Comparison of ENCODE assay signal across 1 cellular context in genomic region chr7:105512415-105512814, GRCh38.
TF ChIP-seq lines count a peak whose summit lies in the region.

No MANE protein-coding gene starts in this region.

TF ChIP-seq in WTC11, 78 proteins besides CTCF, POLR2A, EP300 and RAD21 (continued from another document):
- TF ChIP-seq AR (CRISPR knock-in tag; IDR thresholded peaks at IDR 0.05) (no peak), JUN (CRISPR knock-in tag; IDR thresholded peaks at IDR 0.05) (no peak), GTF2I (CRISPR knock-in tag; conservative IDR thresholded peaks at IDR 0.05) (no peak), ZNF121 (CRISPR knock-in tag; IDR thresholded peaks at IDR 0.05) (no peak), EMX1 (CRISPR knock-in tag; IDR thresholded peaks at IDR 0.05) (no peak), E2F1 (CRISPR knock-in tag; IDR thresholded peaks at IDR 0.05) (no peak), NFYB (CRISPR knock-in tag; conservative IDR thresholded peaks at IDR 0.05; ENCODE audit: low read depth) (no peak), FOXJ3 (CRISPR knock-in tag; IDR thresholded peaks at IDR 0.05; ENCODE audit: borderline replicate concordance) (no peak), CBFB (CRISPR knock-in tag; IDR thresholded peaks at IDR 0.05; ENCODE audit: low read depth) (no peak), MAX (CRISPR knock-in tag; IDR thresholded peaks at IDR 0.05) (no peak), SMAD4 (CRISPR knock-in tag; IDR thresholded peaks at IDR 0.05) (no peak), CDX4 (CRISPR knock-in tag; IDR thresholded peaks at IDR 0.05; ENCODE audit: borderline replicate concordance) (no peak), ZNF317 (CRISPR knock-in tag; IDR thresholded peaks at IDR 0.05; ENCODE audit: borderline replicate concordance, low read depth) (no peak)
